Comparison of ENCODE assay signal across 1 cellular context in genomic region chr18:25786778-25787177, GRCh38.
TF ChIP-seq lines count a peak whose summit lies in the region.

No MANE protein-coding gene starts in this region.

TF ChIP-seq in WTC11, 78 proteins besides CTCF, POLR2A, EP300 and RAD21 (continued from another document):
- no peak for TF ChIP-seq E2F1 (CRISPR knock-in tag; IDR thresholded peaks at IDR 0.05)
- TF ChIP-seq ZNF512 (CRISPR knock-in tag; IDR thresholded peaks at IDR 0.05; ENCODE audit: borderline replicate concordance), result no peak
- TF ChIP-seq FOXK1 (CRISPR knock-in tag; IDR thresholded peaks at IDR 0.05), result no peak
- TF ChIP-seq EMX1 (CRISPR knock-in tag; IDR thresholded peaks at IDR 0.05), result no peak
- TF ChIP-seq CBFB (CRISPR knock-in tag; IDR thresholded peaks at IDR 0.05; ENCODE audit: low read depth), result no peak
- no peak for TF ChIP-seq ZNF219 (CRISPR knock-in tag; IDR thresholded peaks at IDR 0.05; ENCODE audit: borderline replicate concordance)
- TF ChIP-seq ZMAT4 (CRISPR knock-in tag; IDR thresholded peaks at IDR 0.05), result no peak
- no peak for TF ChIP-seq NFE2L1 (CRISPR knock-in tag; IDR thresholded peaks at IDR 0.05)
- TF ChIP-seq MAX (CRISPR knock-in tag; IDR thresholded peaks at IDR 0.05), result no peak
- TF ChIP-seq ATF3 (CRISPR knock-in tag; conservative IDR thresholded peaks at IDR 0.05), result no peak
- no peak for TF ChIP-seq E2F4 (CRISPR knock-in tag; IDR thresholded peaks at IDR 0.05; ENCODE audit: borderline replicate concordance, low read depth)
- no peak for TF ChIP-seq ZNF671 (CRISPR knock-in tag; IDR thresholded peaks at IDR 0.05)
- TF ChIP-seq MYBL2 (CRISPR knock-in tag; IDR thresholded peaks at IDR 0.05), result no peak
- no peak for TF ChIP-seq NR1H2 (CRISPR knock-in tag; IDR thresholded peaks at IDR 0.05)
- no peak for TF ChIP-seq FOXJ3 (CRISPR knock-in tag; IDR thresholded peaks at IDR 0.05; ENCODE audit: borderline replicate concordance)
- no peak for TF ChIP-seq TEAD1 (CRISPR knock-in tag; IDR thresholded peaks at IDR 0.05)
